ENCODE assay signal across 1 cellular context in the genomic region with DNA sequence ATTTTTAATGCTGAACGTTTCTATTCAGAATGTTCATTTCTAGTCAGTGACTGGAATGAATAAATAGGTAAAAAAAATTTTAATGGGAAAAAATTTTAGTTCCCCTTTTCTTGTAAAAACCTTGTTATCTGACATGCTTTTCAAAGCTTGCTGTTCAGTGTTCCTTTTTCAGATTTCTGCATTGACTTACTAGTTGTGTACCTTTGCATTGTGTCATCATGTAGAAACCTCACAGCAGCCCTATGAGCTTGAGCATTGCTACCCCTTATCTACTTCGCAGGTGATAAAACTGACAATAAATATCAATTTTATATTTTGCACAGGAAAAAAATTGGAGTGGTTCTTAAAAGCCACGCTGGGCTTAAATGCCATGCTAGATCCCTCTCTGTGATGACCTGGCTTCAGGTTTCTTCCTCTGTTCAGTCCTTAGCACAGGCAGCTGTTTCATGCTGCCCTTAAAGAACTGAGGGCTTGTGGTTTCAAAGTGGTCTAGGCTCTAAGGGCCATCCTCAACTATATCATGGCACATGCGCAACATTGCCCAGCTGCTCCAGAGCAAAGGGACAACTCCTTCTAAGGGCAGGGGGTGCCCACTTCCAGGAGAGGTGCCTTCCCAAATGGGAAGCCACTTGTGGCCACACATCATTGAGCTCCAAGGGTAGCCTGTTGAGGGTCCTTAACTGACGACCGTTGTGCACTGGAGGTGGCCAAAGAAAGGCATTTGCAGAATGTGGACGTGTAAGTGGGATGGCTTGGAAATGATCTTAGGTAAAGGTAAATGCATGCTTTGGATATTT.
TF ChIP-seq lines count a peak whose summit lies in the region.

No MANE protein-coding gene starts in this region.

TF ChIP-seq in GM12878, 131 proteins besides CTCF, POLR2A, EP300 and RAD21 (continues in another document):
- TF ChIP-seq RELB (IDR thresholded peaks at IDR 0.05; ENCODE audit: low read depth) (no peak; the same call in 1 of the 2 replicates), SMAD1 (IDR thresholded peaks at IDR 0.05; ENCODE audit: low read depth, partially characterized antibody) (no peak), MXI1 (IDR thresholded peaks at IDR 0.05; ENCODE audit: low read depth, low read length) (0 out of 2 replicates have a peak, but pooled peaks have one; percentile 42), ASH2L (IDR thresholded peaks at IDR 0.05; ENCODE audit: borderline replicate concordance, low read depth) (no peak), MEF2A (IDR thresholded peaks at IDR 0.05; ENCODE audit: insufficient read depth, low read depth, low read length) (no peak), DPF2 (IDR thresholded peaks at IDR 0.05) (no peak), BACH1 (IDR thresholded peaks at IDR 0.05; ENCODE audit: borderline replicate concordance) (no peak; the same call in 1 of the 2 replicates), PML (IDR thresholded peaks at IDR 0.05; ENCODE audit: low read length) (peak; percentile 61), YY1 (IDR thresholded peaks at IDR 0.05; ENCODE audit: low read depth, low read length) (no peak), NR2C1 (IDR thresholded peaks at IDR 0.05) (no peak), CHD4 (IDR thresholded peaks at IDR 0.05) (no peak), SIX5 (IDR thresholded peaks at IDR 0.05; ENCODE audit: low read depth, low read length, severe bottlenecking) (no peak), YBX1 (IDR thresholded peaks at IDR 0.05) (no peak), NFIC (IDR thresholded peaks at IDR 0.05; ENCODE audit: low read depth, low read length) (no peak), NR2C2 (IDR thresholded peaks at IDR 0.05; ENCODE audit: borderline replicate concordance, control insufficient read depth, insufficient read length, low read depth) (no peak), BHLHE40 (IDR thresholded peaks at IDR 0.05; ENCODE audit: borderline replicate concordance in 1 of 2, low read depth in 2 of 2, low read length in 1 of 2) (no peak), ESRRA (IDR thresholded peaks at IDR 0.05; ENCODE audit: low read length) (no peak), IRF3 (IDR thresholded peaks at IDR 0.05) (no peak), STAT3 (IDR thresholded peaks at IDR 0.05; ENCODE audit: low read depth, low read length) (no peak), EZH2 (IDR thresholded peaks at IDR 0.05; ENCODE audit: borderline replicate concordance, control insufficient read depth, low read depth, low read length) (no peak), ZNF384 (IDR thresholded peaks at IDR 0.05; ENCODE audit: borderline replicate concordance, low read depth, low read length) (no peak), GATAD2B (conservative IDR thresholded peaks at IDR 0.05; ENCODE audit: low read depth) (peak; percentile 28; the same call in 1 of the 2 replicates), ZNF207 (IDR thresholded peaks at IDR 0.05; ENCODE audit: borderline replicate concordance) (no peak), RAD51 (IDR thresholded peaks at IDR 0.05) (no peak), HCFC1 (IDR thresholded peaks at IDR 0.05; ENCODE audit: low read length) (no peak), ZZZ3 (IDR thresholded peaks at IDR 0.05; ENCODE audit: control insufficient read depth, insufficient read length, low read depth) (no peak), FOS (IDR thresholded peaks at IDR 0.05; ENCODE audit: borderline replicate concordance, extremely low read depth, insufficient read length) (no peak), EGR1 (IDR thresholded peaks at IDR 0.05; ENCODE audit: borderline replicate concordance in 1 of 2, low read depth in 2 of 2, low read length in 2 of 2) (no peak), ZNF622 (IDR thresholded peaks at IDR 0.05) (no peak)
- TF ChIP-seq, protein P1, sequence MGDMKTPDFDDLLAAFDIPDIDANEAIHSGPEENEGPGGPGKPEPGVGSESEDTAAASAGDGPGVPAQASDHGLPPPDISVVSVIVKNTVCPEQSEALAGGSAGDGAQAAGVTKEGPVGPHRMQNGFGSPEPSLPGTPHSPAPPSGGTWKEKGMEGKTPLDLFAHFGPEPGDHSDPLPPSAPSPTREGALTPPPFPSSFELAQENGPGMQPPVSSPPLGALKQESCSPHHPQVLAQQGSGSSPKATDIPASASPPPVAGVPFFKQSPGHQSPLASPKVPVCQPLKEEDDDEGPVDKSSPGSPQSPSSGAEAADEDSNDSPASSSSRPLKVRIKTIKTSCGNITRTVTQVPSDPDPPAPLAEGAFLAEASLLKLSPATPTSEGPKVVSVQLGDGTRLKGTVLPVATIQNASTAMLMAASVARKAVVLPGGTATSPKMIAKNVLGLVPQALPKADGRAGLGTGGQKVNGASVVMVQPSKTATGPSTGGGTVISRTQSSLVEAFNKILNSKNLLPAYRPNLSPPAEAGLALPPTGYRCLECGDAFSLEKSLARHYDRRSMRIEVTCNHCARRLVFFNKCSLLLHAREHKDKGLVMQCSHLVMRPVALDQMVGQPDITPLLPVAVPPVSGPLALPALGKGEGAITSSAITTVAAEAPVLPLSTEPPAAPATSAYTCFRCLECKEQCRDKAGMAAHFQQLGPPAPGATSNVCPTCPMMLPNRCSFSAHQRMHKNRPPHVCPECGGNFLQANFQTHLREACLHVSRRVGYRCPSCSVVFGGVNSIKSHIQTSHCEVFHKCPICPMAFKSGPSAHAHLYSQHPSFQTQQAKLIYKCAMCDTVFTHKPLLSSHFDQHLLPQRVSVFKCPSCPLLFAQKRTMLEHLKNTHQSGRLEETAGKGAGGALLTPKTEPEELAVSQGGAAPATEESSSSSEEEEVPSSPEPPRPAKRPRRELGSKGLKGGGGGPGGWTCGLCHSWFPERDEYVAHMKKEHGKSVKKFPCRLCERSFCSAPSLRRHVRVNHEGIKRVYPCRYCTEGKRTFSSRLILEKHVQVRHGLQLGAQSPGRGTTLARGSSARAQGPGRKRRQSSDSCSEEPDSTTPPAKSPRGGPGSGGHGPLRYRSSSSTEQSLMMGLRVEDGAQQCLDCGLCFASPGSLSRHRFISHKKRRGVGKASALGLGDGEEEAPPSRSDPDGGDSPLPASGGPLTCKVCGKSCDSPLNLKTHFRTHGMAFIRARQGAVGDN (IDR thresholded peaks at IDR 0.05), result 0 out of 2 replicates have a peak, but pooled peaks have one; percentile 51
- TF ChIP-seq, protein P2, sequence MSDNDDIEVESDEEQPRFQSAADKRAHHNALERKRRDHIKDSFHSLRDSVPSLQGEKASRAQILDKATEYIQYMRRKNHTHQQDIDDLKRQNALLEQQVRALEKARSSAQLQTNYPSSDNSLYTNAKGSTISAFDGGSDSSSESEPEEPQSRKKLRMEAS (IDR thresholded peaks at IDR 0.05; ENCODE audit: low read depth, low read length), result no peak
- TF ChIP-seq, protein P3, sequence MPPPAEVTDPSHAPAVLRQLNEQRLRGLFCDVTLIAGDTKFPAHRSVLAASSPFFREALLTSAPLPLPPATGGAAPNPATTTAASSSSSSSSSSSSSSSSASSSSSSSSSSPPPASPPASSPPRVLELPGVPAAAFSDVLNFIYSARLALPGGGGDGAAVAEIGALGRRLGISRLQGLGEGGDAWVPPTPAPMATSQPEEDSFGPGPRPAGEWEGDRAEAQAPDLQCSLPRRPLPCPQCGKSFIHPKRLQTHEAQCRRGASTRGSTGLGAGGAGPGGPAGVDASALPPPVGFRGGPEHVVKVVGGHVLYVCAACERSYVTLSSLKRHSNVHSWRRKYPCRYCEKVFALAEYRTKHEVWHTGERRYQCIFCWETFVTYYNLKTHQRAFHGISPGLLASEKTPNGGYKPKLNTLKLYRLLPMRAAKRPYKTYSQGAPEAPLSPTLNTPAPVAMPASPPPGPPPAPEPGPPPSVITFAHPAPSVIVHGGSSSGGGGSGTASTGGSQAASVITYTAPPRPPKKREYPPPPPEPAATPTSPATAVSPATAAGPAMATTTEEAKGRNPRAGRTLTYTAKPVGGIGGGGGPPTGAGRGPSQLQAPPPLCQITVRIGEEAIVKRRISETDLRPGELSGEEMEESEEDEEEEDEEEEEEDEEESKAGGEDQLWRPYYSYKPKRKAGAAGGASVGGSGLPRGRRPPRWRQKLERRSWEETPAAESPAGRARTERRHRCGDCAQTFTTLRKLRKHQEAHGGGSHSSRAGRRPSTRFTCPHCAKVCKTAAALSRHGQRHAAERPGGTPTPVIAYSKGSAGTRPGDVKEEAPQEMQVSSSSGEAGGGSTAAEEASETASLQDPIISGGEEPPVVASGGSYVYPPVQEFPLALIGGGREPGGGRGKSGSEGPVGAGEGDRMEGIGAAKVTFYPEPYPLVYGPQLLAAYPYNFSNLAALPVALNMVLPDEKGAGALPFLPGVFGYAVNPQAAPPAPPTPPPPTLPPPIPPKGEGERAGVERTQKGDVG (CRISPR knock-in tag; IDR thresholded peaks at IDR 0.05), result no peak
- TF ChIP-seq, protein P4, sequence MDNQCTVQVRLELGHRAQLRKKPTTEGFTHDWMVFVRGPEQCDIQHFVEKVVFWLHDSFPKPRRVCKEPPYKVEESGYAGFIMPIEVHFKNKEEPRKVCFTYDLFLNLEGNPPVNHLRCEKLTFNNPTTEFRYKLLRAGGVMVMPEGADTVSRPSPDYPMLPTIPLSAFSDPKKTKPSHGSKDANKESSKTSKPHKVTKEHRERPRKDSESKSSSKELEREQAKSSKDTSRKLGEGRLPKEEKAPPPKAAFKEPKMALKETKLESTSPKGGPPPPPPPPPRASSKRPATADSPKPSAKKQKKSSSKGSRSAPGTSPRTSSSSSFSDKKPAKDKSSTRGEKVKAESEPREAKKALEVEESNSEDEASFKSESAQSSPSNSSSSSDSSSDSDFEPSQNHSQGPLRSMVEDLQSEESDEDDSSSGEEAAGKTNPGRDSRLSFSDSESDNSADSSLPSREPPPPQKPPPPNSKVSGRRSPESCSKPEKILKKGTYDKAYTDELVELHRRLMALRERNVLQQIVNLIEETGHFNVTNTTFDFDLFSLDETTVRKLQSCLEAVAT (IDR thresholded peaks at IDR 0.05), result no peak; the same call in 1 of the 2 replicates
- TF ChIP-seq, protein P5, sequence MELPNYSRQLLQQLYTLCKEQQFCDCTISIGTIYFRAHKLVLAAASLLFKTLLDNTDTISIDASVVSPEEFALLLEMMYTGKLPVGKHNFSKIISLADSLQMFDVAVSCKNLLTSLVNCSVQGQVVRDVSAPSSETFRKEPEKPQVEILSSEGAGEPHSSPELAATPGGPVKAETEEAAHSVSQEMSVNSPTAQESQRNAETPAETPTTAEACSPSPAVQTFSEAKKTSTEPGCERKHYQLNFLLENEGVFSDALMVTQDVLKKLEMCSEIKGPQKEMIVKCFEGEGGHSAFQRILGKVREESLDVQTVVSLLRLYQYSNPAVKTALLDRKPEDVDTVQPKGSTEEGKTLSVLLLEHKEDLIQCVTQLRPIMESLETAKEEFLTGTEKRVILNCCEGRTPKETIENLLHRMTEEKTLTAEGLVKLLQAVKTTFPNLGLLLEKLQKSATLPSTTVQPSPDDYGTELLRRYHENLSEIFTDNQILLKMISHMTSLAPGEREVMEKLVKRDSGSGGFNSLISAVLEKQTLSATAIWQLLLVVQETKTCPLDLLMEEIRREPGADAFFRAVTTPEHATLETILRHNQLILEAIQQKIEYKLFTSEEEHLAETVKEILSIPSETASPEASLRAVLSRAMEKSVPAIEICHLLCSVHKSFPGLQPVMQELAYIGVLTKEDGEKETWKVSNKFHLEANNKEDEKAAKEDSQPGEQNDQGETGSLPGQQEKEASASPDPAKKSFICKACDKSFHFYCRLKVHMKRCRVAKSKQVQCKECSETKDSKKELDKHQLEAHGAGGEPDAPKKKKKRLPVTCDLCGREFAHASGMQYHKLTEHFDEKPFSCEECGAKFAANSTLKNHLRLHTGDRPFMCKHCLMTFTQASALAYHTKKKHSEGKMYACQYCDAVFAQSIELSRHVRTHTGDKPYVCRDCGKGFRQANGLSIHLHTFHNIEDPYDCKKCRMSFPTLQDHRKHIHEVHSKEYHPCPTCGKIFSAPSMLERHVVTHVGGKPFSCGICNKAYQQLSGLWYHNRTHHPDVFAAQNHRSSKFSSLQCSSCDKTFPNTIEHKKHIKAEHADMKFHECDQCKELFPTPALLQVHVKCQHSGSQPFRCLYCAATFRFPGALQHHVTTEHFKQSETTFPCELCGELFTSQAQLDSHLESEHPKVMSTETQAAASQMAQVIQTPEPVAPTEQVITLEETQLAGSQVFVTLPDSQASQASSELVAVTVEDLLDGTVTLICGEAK (IDR thresholded peaks at IDR 0.05; ENCODE audit: borderline replicate concordance), result no peak
- TF ChIP-seq, protein P6, sequence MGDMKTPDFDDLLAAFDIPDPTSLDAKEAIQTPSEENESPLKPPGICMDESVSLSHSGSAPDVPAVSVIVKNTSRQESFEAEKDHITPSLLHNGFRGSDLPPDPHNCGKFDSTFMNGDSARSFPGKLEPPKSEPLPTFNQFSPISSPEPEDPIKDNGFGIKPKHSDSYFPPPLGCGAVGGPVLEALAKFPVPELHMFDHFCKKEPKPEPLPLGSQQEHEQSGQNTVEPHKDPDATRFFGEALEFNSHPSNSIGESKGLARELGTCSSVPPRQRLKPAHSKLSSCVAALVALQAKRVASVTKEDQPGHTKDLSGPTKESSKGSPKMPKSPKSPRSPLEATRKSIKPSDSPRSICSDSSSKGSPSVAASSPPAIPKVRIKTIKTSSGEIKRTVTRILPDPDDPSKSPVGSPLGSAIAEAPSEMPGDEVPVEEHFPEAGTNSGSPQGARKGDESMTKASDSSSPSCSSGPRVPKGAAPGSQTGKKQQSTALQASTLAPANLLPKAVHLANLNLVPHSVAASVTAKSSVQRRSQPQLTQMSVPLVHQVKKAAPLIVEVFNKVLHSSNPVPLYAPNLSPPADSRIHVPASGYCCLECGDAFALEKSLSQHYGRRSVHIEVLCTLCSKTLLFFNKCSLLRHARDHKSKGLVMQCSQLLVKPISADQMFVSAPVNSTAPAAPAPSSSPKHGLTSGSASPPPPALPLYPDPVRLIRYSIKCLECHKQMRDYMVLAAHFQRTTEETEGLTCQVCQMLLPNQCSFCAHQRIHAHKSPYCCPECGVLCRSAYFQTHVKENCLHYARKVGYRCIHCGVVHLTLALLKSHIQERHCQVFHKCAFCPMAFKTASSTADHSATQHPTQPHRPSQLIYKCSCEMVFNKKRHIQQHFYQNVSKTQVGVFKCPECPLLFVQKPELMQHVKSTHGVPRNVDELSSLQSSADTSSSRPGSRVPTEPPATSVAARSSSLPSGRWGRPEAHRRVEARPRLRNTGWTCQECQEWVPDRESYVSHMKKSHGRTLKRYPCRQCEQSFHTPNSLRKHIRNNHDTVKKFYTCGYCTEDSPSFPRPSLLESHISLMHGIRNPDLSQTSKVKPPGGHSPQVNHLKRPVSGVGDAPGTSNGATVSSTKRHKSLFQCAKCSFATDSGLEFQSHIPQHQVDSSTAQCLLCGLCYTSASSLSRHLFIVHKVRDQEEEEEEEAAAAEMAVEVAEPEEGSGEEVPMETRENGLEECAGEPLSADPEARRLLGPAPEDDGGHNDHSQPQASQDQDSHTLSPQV (IDR thresholded peaks at IDR 0.05), result no peak
